1 cellular context compared by ENCODE assay signal in the genomic region with DNA sequence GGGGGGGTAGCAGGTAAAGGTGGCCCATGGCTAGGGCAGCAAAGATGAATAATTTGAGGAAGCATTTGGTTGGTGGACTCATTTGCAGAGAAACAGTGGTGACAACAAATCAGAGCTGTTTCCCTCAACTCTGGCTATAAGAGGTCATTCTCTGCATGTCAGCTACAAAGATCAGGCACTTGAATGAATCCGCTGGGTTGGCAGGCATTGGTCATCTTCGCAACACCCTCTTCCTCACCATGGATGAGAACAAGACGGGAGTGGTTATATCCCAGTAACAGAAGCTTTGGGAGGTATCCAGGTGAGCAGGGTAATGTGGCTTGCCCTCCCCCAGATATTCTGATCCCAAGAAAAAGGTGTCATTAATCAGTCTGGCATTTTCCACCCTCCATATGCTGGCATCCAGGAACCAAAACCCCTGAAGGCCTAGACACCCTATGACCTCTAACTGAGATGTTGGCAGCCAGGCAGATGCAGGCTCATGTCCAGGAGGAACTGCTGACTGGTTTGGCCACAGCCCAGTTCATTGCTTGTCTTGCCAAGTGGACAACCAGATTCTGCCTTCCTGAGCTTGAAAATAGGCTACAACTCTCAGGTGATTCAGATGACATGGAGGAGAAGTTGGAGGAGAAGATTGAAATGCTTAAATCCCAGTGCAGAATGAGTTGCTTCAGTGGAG.
TF ChIP-seq lines count a peak whose summit lies in the region.

No MANE protein-coding gene starts in this region.

TF ChIP-seq in GM23338, 12 proteins besides CTCF, POLR2A, EP300 and RAD21 (continued from another document):
- TF ChIP-seq, protein P1, sequence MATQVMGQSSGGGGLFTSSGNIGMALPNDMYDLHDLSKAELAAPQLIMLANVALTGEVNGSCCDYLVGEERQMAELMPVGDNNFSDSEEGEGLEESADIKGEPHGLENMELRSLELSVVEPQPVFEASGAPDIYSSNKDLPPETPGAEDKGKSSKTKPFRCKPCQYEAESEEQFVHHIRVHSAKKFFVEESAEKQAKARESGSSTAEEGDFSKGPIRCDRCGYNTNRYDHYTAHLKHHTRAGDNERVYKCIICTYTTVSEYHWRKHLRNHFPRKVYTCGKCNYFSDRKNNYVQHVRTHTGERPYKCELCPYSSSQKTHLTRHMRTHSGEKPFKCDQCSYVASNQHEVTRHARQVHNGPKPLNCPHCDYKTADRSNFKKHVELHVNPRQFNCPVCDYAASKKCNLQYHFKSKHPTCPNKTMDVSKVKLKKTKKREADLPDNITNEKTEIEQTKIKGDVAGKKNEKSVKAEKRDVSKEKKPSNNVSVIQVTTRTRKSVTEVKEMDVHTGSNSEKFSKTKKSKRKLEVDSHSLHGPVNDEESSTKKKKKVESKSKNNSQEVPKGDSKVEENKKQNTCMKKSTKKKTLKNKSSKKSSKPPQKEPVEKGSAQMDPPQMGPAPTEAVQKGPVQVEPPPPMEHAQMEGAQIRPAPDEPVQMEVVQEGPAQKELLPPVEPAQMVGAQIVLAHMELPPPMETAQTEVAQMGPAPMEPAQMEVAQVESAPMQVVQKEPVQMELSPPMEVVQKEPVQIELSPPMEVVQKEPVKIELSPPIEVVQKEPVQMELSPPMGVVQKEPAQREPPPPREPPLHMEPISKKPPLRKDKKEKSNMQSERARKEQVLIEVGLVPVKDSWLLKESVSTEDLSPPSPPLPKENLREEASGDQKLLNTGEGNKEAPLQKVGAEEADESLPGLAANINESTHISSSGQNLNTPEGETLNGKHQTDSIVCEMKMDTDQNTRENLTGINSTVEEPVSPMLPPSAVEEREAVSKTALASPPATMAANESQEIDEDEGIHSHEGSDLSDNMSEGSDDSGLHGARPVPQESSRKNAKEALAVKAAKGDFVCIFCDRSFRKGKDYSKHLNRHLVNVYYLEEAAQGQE (IDR thresholded peaks at IDR 0.05; ENCODE audit: unreplicated experiment): no peak
- TF ChIP-seq JUNB (IDR thresholded peaks at IDR 0.05; ENCODE audit: unreplicated experiment): no peak
- TF ChIP-seq, protein P2, sequence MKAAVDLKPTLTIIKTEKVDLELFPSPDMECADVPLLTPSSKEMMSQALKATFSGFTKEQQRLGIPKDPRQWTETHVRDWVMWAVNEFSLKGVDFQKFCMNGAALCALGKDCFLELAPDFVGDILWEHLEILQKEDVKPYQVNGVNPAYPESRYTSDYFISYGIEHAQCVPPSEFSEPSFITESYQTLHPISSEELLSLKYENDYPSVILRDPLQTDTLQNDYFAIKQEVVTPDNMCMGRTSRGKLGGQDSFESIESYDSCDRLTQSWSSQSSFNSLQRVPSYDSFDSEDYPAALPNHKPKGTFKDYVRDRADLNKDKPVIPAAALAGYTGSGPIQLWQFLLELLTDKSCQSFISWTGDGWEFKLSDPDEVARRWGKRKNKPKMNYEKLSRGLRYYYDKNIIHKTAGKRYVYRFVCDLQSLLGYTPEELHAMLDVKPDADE (IDR thresholded peaks at IDR 0.05): no peak
- no peak for TF ChIP-seq POLR2AphosphoS5 (IDR thresholded peaks at IDR 0.05; ENCODE audit: low read depth)
- TF ChIP-seq, protein P3, sequence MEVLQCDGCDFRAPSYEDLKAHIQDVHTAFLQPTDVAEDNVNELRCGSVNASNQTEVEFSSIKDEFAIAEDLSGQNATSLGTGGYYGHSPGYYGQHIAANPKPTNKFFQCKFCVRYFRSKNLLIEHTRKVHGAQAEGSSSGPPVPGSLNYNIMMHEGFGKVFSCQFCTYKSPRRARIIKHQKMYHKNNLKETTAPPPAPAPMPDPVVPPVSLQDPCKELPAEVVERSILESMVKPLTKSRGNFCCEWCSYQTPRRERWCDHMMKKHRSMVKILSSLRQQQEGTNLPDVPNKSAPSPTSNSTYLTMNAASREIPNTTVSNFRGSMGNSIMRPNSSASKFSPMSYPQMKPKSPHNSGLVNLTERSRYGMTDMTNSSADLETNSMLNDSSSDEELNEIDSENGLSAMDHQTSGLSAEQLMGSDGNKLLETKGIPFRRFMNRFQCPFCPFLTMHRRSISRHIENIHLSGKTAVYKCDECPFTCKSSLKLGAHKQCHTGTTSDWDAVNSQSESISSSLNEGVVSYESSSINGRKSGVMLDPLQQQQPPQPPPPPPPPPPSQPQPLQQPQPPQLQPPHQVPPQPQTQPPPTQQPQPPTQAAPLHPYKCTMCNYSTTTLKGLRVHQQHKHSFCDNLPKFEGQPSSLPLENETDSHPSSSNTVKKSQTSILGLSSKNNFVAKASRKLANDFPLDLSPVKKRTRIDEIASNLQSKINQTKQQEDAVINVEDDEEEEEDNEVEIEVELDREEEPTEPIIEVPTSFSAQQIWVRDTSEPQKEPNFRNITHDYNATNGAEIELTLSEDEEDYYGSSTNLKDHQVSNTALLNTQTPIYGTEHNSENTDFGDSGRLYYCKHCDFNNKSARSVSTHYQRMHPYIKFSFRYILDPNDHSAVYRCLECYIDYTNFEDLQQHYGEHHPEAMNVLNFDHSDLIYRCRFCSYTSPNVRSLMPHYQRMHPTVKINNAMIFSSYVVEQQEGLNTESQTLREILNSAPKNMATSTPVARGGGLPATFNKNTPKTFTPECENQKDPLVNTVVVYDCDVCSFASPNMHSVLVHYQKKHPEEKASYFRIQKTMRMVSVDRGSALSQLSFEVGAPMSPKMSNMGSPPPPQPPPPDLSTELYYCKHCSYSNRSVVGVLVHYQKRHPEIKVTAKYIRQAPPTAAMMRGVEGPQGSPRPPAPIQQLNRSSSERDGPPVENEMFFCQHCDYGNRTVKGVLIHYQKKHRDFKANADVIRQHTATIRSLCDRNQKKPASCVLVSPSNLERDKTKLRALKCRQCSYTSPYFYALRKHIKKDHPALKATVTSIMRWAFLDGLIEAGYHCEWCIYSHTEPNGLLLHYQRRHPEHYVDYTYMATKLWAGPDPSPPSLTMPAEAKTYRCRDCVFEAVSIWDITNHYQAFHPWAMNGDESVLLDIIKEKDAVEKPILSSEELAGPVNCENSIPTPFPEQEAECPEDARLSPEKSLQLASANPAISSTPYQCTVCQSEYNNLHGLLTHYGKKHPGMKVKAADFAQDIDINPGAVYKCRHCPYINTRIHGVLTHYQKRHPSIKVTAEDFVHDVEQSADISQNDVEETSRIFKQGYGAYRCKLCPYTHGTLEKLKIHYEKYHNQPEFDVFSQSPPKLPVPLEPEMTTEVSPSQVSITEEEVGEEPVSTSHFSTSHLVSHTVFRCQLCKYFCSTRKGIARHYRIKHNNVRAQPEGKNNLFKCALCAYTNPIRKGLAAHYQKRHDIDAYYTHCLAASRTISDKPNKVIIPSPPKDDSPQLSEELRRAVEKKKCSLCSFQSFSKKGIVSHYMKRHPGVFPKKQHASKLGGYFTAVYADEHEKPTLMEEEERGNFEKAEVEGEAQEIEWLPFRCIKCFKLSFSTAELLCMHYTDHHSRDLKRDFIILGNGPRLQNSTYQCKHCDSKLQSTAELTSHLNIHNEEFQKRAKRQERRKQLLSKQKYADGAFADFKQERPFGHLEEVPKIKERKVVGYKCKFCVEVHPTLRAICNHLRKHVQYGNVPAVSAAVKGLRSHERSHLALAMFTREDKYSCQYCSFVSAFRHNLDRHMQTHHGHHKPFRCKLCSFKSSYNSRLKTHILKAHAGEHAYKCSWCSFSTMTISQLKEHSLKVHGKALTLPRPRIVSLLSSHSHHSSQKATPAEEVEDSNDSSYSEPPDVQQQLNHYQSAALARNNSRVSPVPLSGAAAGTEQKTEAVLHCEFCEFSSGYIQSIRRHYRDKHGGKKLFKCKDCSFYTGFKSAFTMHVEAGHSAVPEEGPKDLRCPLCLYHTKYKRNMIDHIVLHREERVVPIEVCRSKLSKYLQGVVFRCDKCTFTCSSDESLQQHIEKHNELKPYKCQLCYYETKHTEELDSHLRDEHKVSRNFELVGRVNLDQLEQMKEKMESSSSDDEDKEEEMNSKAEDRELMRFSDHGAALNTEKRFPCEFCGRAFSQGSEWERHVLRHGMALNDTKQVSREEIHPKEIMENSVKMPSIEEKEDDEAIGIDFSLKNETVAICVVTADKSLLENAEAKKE (CRISPR knock-in tag; IDR thresholded peaks at IDR 0.05): no peak
